In the genomic region with DNA sequence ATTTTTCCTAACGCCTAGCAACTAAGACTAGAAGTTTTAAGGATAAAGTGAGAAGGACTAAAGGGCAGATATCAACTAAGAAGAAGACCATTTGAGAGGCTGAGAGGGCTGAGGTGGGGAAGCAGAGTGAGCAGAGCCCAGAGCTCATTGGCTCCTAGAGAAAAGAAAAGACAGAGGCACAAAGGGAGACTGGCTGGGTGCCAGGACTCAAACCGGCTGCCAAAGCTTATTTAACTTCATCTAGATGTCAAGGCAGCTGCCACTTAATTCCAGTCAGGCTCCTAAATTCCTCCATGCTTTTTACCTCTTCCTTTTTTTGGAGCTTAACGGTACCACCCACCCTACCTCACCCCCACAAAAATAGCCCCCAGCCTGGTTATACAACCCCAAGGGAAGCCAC, we compare ENCODE assay signal across 16 cellular contexts. TPM values are rescaled to one million over a fixed set of nuclear protein-coding genes. Genes with fewer than 3 reads are reported as not detected.
DNase-seq lines count a peak whose midpoint lies in the region; ATAC-seq and TF ChIP-seq lines count a peak whose summit lies in the region.
"Had no signal": no experiment of that assay in that cellular context is flagged by ENCODE, and none has a peak within 500 bp of the region (broad histone marks: within the 10 kb centered on the region; RNA-seq: fewer than 3 reads in every experiment).

No MANE protein-coding gene starts in this region.

- TF ChIP-seq CTCF in gastroesophageal sphincter (IDR thresholded peaks at IDR 0.05): no peak

- TF ChIP-seq EP300 in gastroesophageal sphincter (IDR thresholded peaks at IDR 0.05): no peak

- 13 to 25% methylated on average over 2 to 3 of the region's 3 CpGs for WGBS in gastroesophageal sphincter (ENCODE audit: low coverage in 1 of 2), 2 donors

- no peak for ATAC-seq in gastroesophageal sphincter
- no peak for ATAC-seq in GM21723 (IDR thresholded peaks at IDR 0.05; ENCODE audit: unreplicated experiment)
- ATAC-seq: activated CD8-positive, alpha-beta T cell treated with anti-CD3 and anti-CD28 coated beads for 36 hours; activated T-cell treated with anti-CD3 and anti-CD28 coated beads, Interleukin-2, amount 50 U/mL, for 4 hours; body of pancreas; natural killer cell; Right ventricle myocardium inferior had no signal

- peaks cover 0 to 67% (median 5%) of the 10 kb centered on the region in 3 donors for H3K4me1 ChIP-seq in gastroesophageal sphincter
- H3K4me1 ChIP-seq: body of pancreas, parathyroid adenoma had no signal

- H3K36me3 ChIP-seq in gastroesophageal sphincter: no peaks in the 10 kb centered on the region
- H3K36me3 ChIP-seq in MG63: no peaks in the 10 kb centered on the region

- H3K4me3 ChIP-seq in gastroesophageal sphincter (no peak overlapping the region), MG63 (no peak overlapping the region)
- H3K4me3 ChIP-seq: body of pancreas had no signal

- no peaks in the 10 kb centered on the region for H3K9me3 ChIP-seq in gastroesophageal sphincter
- H3K9me3 ChIP-seq in MG63: no peaks in the 10 kb centered on the region
- H3K9me3 ChIP-seq: body of pancreas had no signal

- H3K27ac ChIP-seq in gastroesophageal sphincter: peak overlapping the region; percentile 61 to 79 (median 70)
- H3K27ac ChIP-seq: body of pancreas, parathyroid adenoma had no signal

- TF ChIP-seq POLR2A in gastroesophageal sphincter (IDR thresholded peaks at IDR 0.05): no peak

- DNase-seq in DMS 273 treated with DMSO at 0.1 percent for 48 hours (lab: John Stamatoyannopoulos, UW): peak; percentile 66
- DNase-seq in NCI-H1092 treated with DMSO at 0.1 percent for 48 hours (lab: John Stamatoyannopoulos, UW): peak; percentile 54
- DNase-seq in NCI-H524 treated with DMSO at 0.1 percent for 48 hours (lab: John Stamatoyannopoulos, UW): peak; percentile 13
- no peak for DNase-seq in NCI-H1048 (lab: John Stamatoyannopoulos, UW)
- no peak for DNase-seq in MG63
- DNase-seq: activated CD8-positive, alpha-beta T cell treated with anti-CD3 and anti-CD28 coated beads for 36 hours; activated T-cell treated with anti-CD3 and anti-CD28 coated beads, Interleukin-2, amount 50 U/mL, for 4 hours; endodermal cell; mesenchymal stem cell; natural killer cell; stimulated activated CD8-positive, alpha-beta memory T cell treated with anti-CD3 and anti-CD28 coated beads, Interleukin-4, amount 100 ng/mL, for 48 hours had no signal

- H3K27me3 ChIP-seq in gastroesophageal sphincter: no peaks in the 10 kb centered on the region
- H3K27me3 ChIP-seq in MG63: no peaks in the 10 kb centered on the region
- H3K27me3 ChIP-seq: body of pancreas had no signal

RNA-seq across cellular contexts. Expression of gene PRKG2, which starts 16.9 kb away (rescaled TPM):
- total RNA-seq in gastroesophageal sphincter: 10 to 100 TPM in 3 of 4 donors, 1 to 10 TPM in 1; 3.9 to 24.9 (median 13.6) TPM
- 2.0 and 2.1 TPM in 2 replicates for total RNA-seq in MG63 (2014; rRNA removed; shearing (Covaris generic); ENCODE audit: low replicate concordance)

Comparison
In these comparisons a context has a peak if more than half of its experiments do, and no peak if none do; other contexts are left out.
1. DNase-seq: peak in DMS 273 treated with DMSO at 0.1 percent for 48 hours (single experiment), NCI-H1092 treated with DMSO at 0.1 percent for 48 hours (single experiment) and NCI-H524 treated with DMSO at 0.1 percent for 48 hours (single experiment); none in NCI-H1048 (single experiment) and MG63 (single experiment).